8 cellular contexts compared by ENCODE assay signal in genomic region chr20:52972190-52972937, GRCh38. TPM values are rescaled to one million over a fixed set of nuclear protein-coding genes. Genes with fewer than 3 reads are reported as not detected.
DNase-seq lines count a peak whose midpoint lies in the region; ATAC-seq and TF ChIP-seq lines count a peak whose summit lies in the region.

A gene with protein sequence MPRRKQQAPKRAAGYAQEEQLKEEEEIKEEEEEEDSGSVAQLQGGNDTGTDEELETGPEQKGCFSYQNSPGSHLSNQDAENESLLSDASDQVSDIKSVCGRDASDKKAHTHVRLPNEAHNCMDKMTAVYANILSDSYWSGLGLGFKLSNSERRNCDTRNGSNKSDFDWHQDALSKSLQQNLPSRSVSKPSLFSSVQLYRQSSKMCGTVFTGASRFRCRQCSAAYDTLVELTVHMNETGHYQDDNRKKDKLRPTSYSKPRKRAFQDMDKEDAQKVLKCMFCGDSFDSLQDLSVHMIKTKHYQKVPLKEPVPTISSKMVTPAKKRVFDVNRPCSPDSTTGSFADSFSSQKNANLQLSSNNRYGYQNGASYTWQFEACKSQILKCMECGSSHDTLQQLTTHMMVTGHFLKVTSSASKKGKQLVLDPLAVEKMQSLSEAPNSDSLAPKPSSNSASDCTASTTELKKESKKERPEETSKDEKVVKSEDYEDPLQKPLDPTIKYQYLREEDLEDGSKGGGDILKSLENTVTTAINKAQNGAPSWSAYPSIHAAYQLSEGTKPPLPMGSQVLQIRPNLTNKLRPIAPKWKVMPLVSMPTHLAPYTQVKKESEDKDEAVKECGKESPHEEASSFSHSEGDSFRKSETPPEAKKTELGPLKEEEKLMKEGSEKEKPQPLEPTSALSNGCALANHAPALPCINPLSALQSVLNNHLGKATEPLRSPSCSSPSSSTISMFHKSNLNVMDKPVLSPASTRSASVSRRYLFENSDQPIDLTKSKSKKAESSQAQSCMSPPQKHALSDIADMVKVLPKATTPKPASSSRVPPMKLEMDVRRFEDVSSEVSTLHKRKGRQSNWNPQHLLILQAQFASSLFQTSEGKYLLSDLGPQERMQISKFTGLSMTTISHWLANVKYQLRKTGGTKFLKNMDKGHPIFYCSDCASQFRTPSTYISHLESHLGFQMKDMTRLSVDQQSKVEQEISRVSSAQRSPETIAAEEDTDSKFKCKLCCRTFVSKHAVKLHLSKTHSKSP (N-terminal part only) (plus strand): TSS chr20:52972358. CDS start chr20:52973294, 936 bp downstream.

- H4K8ac ChIP-seq in trophoblast cell (ENCODE audit: low read depth, low read length), result no peak within 1 kb of the TSS

- H3K9ac ChIP-seq in GM23248 (peak within 1 kb of the TSS; percentile 92), PC-3 (ENCODE audit: low read length) (no peak within 1 kb of the TSS), trophoblast cell (ENCODE audit: low read length) (no peak within 1 kb of the TSS)

- no peak within 1 kb of the TSS for H3K14ac ChIP-seq in trophoblast cell (ENCODE audit: low read length)

- H3K9me3 Mint-ChIP-seq in glutamatergic neuron (ENCODE audit: unreplicated experiment), result peaks cover 4% of the 10 kb centered on the region

- H3K23ac ChIP-seq in trophoblast cell (ENCODE audit: low read length), result no peak within 1 kb of the TSS

- TF ChIP-seq CTCF in PC-3 (conservative IDR thresholded peaks at IDR 0.05; ENCODE audit: low read depth, low read length) (no peak), glutamatergic neuron (IDR thresholded peaks at IDR 0.05; ENCODE audit: partially characterized antibody, unreplicated experiment) (no peak)

- H3K9me3 ChIP-seq in GM23248 (ENCODE audit: low read depth), result no peaks in the 10 kb centered on the region
- no peaks in the 10 kb centered on the region for H3K9me3 ChIP-seq in PC-3 (ENCODE audit: low read length)
- H3K9me3 ChIP-seq in trophoblast cell (ENCODE audit: insufficient read depth, low read depth, low read length), result peaks cover 3% of the 10 kb centered on the region

- H3K4me3 Mint-ChIP-seq in glutamatergic neuron (ENCODE audit: unreplicated experiment), result peak within 1 kb of the TSS; percentile 97

- peaks cover 9% of the 10 kb centered on the region for H3K27me3 Mint-ChIP-seq in glutamatergic neuron (ENCODE audit: unreplicated experiment)

- H3K18ac ChIP-seq in trophoblast cell (ENCODE audit: low read length), result no peak within 1 kb of the TSS

- DNase-seq in GM23248, result peak; percentile 83
- DNase-seq in PC-3, result no peak
- peak; percentile 28 for DNase-seq in activated effector memory CD4-positive, alpha-beta T cell treated with Interleukin-2 at 50 U/mL for 16 hours
- DNase-seq in glutamatergic neuron, result peak; percentile 44
- DNase-seq in trophoblast cell, result no peak

- no peaks in the 10 kb centered on the region for H3K9me2 ChIP-seq in GM23248 (ENCODE audit: insufficient read depth)
- H3K9me2 ChIP-seq in PC-3 (replicated peaks; ENCODE audit: low read length), result no peaks in the 10 kb centered on the region

- H4K12ac ChIP-seq in trophoblast cell (ENCODE audit: low read depth, low read length), result no peak within 1 kb of the TSS

- CTCF ChIA-PET in PC-3 (lab: Charles Lee), result no interaction called here

- H3F3A ChIP-seq in GM23248 (ENCODE audit: insufficient read depth) (peaks cover 22% of the 10 kb centered on the region), PC-3 (ENCODE audit: low read length, unreplicated experiment) (no peaks in the 10 kb centered on the region)

- H3K4me2 ChIP-seq in GM23248 (ENCODE audit: unreplicated experiment) (peak within 1 kb of the TSS; percentile 87), PC-3 (ENCODE audit: low read length) (peak within 1 kb of the TSS; percentile 45), trophoblast cell (ENCODE audit: low read length) (peak within 1 kb of the TSS; percentile 74)

- H2BK12ac ChIP-seq in trophoblast cell (ENCODE audit: low read length), result no peak within 1 kb of the TSS

- H2AFZ ChIP-seq in GM23248, result peak within 1 kb of the TSS; percentile 89
- H2AFZ ChIP-seq in PC-3 (ENCODE audit: low read length), result peak within 1 kb of the TSS; percentile 11; the same call in 1 of the 2 replicates
- H2AFZ ChIP-seq in trophoblast cell (ENCODE audit: insufficient read depth, low read length, poor library complexity), result peak within 1 kb of the TSS; percentile 26

- H2BK120ac ChIP-seq in trophoblast cell (ENCODE audit: insufficient read depth, low read length, poor library complexity), result peak within 1 kb of the TSS; percentile 15

- H4K20me1 ChIP-seq in GM23248 (ENCODE audit: insufficient read depth) (no peaks in the 10 kb centered on the region), PC-3 (ENCODE audit: low read length) (no peaks in the 10 kb centered on the region)

- no peak within 1 kb of the TSS for H2AK5ac ChIP-seq in trophoblast cell (ENCODE audit: low read length)

- no peak within 1 kb of the TSS for H4K91ac ChIP-seq in trophoblast cell (ENCODE audit: low read depth, low read length)

- H3K4me1 ChIP-seq in GM23248 (ENCODE audit: insufficient read depth) (peaks cover 12% of the 10 kb centered on the region; the same call in 1 of the 2 replicates), PC-3 (ENCODE audit: insufficient read depth, low read length) (no peaks in the 10 kb centered on the region), trophoblast cell (ENCODE audit: control insufficient read depth in 1 of 2, insufficient read depth in 2 of 2, low read length in 2 of 2) (peaks cover 0 to 7% of the 10 kb centered on the region in 2 experiments)

- 0 to 1% methylated on average over 31 to 40 of the region's 41 CpGs for WGBS in GM23248 (ENCODE audit: low coverage in 1 of 2, low lambda C conversion rate in 2 of 2, missing lambda C conversion rate in 2 of 2), 2 experiments
- WGBS in trophoblast cell (ENCODE audit: extremely low coverage, insufficient coverage, insufficient read length), result no CpG with 5 or more reads among the region's 41 CpGs

- peak within 1 kb of the TSS; percentile 47 for H3K27ac ChIP-seq in GM23248
- H3K27ac ChIP-seq in PC-3 (ENCODE audit: low read length), result no peak within 1 kb of the TSS
- no peak within 1 kb of the TSS for H3K27ac ChIP-seq in trophoblast cell (ENCODE audit: low read depth, low read length)

- intact Hi-C loops in PC-3 (cut with micrococcal nuclease), result no loop called here

- H3K79me2 ChIP-seq in GM23248 (ENCODE audit: insufficient read depth), result peaks cover 35% of the 10 kb centered on the region
- H3K79me2 ChIP-seq in PC-3 (ENCODE audit: low read length), result no peaks in the 10 kb centered on the region
- H3K79me2 ChIP-seq in trophoblast cell (ENCODE audit: control insufficient read depth, insufficient read depth, low read length, poor library complexity), result no peaks in the 10 kb centered on the region

- no peaks in the 10 kb centered on the region for H3K36me3 Mint-ChIP-seq in glutamatergic neuron (ENCODE audit: unreplicated experiment)

- no peaks in the 10 kb centered on the region for H3K27me3 ChIP-seq in GM23248 (replicated peaks; ENCODE audit: insufficient read depth)
- peaks cover 50% of the 10 kb centered on the region for H3K27me3 ChIP-seq in PC-3 (ENCODE audit: low read length)
- H3K27me3 ChIP-seq in trophoblast cell (ENCODE audit: insufficient read depth, low read length), result peaks cover 15% of the 10 kb centered on the region

- H3K4ac ChIP-seq in trophoblast cell (ENCODE audit: low read depth, low read length), result no peak within 1 kb of the TSS

- H3K27ac Mint-ChIP-seq in glutamatergic neuron (ENCODE audit: unreplicated experiment), result peak within 1 kb of the TSS; percentile 89

- no peaks in the 10 kb centered on the region for H3K36me3 ChIP-seq in GM23248 (ENCODE audit: low read depth)
- H3K36me3 ChIP-seq in PC-3 (ENCODE audit: low read depth, low read length), result no peaks in the 10 kb centered on the region
- H3K36me3 ChIP-seq in trophoblast cell (ENCODE audit: control insufficient read depth in 1 of 2, insufficient read depth in 2 of 2, low read length in 2 of 2), result no peaks in the 10 kb centered on the region

- H3K4me3 ChIP-seq in GM23248 (peak within 1 kb of the TSS; percentile 100), PC-3 (ENCODE audit: low read length) (peak within 1 kb of the TSS; percentile 22; the same call in 1 of the 2 replicates), trophoblast cell (ENCODE audit: low read depth, low read length) (peak within 1 kb of the TSS; percentile 76)

- H3K4me1 Mint-ChIP-seq in glutamatergic neuron (ENCODE audit: low read depth, unreplicated experiment), result peaks cover 6% of the 10 kb centered on the region

- no TSS peak for BruUV-seq in PC-3 (replicated peaks; lab: Mats Ljungman, UMichigan)

- H3K79me1 ChIP-seq in trophoblast cell (ENCODE audit: low read length), result no peaks in the 10 kb centered on the region

- no peak for ATAC-seq in PC-3
- no peak for ATAC-seq in HG03135 (IDR thresholded peaks at IDR 0.05; ENCODE audit: unreplicated experiment)
- ATAC-seq in GM21390 (IDR thresholded peaks at IDR 0.05; ENCODE audit: unreplicated experiment), result no peak
- no peak for ATAC-seq in HG02840 (IDR thresholded peaks at IDR 0.05; ENCODE audit: low FRiP score, unreplicated experiment)

- no peak within 1 kb of the TSS for H2BK5ac ChIP-seq in trophoblast cell (ENCODE audit: low read depth, low read length, poor library complexity)

- in situ Hi-C loops in GM23248 (cut with MboI), result no loop called here

- POLR2A ChIA-PET in PC-3 (lab: Charles Lee; ENCODE audit: unreplicated experiment), result no interaction called here

RNA-seq across cellular contexts. Expression of the gene that starts here (rescaled TPM):
- total RNA-seq in GM23248 (2014; rRNA removed; shearing (Covaris generic)), result 13.4 and 18.5 TPM in 2 replicates
- 4.5 and 6.3 TPM in 2 replicates for polyA plus RNA-seq in GM23248 (2016; fragmentation: Nextera tagmentation; extraction: Ambion mirVana)
- not detected in 2 replicates for total RNA-seq in PC-3 (2014; rRNA removed)
- 10.0 TPM for total RNA-seq in glutamatergic neuron (ENCODE audit: unreplicated experiment)
- polyA plus RNA-seq in trophoblast cell (2013), result 0.14 and 0.22 TPM in 2 replicates

Comparison
In these comparisons a context has a peak if more than half of its experiments do, and no peak if none do; other contexts are left out.
1. RNA of the gene that starts here (total RNA-seq): 13.4 to 18.5 TPM in GM23248 and 10.0 TPM in glutamatergic neuron (single experiment); not detected in PC-3; every median in the first group is over 10 times any median in the second.
2. DNase-seq: peak in GM23248 (single experiment), activated effector memory CD4-positive, alpha-beta T cell treated with Interleukin-2 at 50 U/mL for 16 hours (single experiment) and glutamatergic neuron (single experiment); none in PC-3 (single experiment) and trophoblast cell (0 of 2).
3. H2AFZ ChIP-seq: peak in every context shown above with its lines; median percentile 89 in GM23248; 26 in trophoblast cell; 11 in PC-3.
4. H3K4me3 ChIP-seq: peak in every context shown above with its lines; median percentile 100 in GM23248; 76 in trophoblast cell; 22 in PC-3.
5. Peak in every context shown above with its lines, with median percentiles within 50 percentile points of each other: H3K4me2 ChIP-seq.